Comparison of ENCODE assay signal across 1 cellular context in the genomic region with DNA sequence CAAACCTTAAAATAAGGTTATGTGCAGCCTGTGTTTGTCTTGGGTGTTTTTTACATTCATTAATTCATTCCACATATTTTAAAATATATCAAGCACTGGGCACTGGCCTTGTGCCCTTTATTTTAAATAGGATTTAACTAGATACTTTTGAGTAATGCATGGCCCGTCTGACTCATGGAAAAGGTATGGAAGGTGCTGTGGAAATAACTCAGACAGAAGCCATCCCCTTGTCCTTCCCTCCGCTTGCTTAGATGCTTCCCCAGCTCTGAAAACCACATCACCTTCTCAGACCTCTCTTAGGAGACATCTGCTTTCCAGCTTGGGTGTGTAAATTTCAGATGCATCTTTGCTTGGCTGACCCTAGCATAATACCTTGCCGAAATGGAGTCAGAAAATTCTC.
TF ChIP-seq lines count a peak whose summit lies in the region.

No MANE protein-coding gene starts in this region.

TF ChIP-seq in SK-N-SH treated with all-trans-retinoic acid at 6 μM for 48 hours, 23 proteins besides CTCF, POLR2A, EP300 and RAD21 (continued from another document):
- TF ChIP-seq, protein P1, sequence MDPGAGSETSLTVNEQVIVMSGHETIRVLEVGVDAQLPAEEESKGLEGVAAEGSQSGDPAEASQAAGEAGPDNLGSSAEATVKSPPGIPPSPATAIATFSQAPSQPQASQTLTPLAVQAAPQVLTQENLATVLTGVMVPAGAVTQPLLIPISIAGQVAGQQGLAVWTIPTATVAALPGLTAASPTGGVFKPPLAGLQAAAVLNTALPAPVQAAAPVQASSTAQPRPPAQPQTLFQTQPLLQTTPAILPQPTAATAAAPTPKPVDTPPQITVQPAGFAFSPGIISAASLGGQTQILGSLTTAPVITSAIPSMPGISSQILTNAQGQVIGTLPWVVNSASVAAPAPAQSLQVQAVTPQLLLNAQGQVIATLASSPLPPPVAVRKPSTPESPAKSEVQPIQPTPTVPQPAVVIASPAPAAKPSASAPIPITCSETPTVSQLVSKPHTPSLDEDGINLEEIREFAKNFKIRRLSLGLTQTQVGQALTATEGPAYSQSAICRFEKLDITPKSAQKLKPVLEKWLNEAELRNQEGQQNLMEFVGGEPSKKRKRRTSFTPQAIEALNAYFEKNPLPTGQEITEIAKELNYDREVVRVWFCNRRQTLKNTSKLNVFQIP (CRISPR knock-in tag; IDR thresholded peaks at IDR 0.05; ENCODE audit: borderline replicate concordance, low read depth) = no peak
- TF ChIP-seq BACH2 (CRISPR knock-in tag; IDR thresholded peaks at IDR 0.05; ENCODE audit: borderline replicate concordance) (no peak), ISL1 (CRISPR knock-in tag; IDR thresholded peaks at IDR 0.05) (no peak), ZNF565 (CRISPR knock-in tag; conservative IDR thresholded peaks at IDR 0.05; ENCODE audit: low read depth) (no peak), ZC3H10 (CRISPR knock-in tag; IDR thresholded peaks at IDR 0.05) (no peak)
